16 cellular contexts compared by ENCODE assay signal in genomic region chr13:33758113-33758512, GRCh38. TPM values are rescaled to one million over a fixed set of nuclear protein-coding genes. Genes with fewer than 3 reads are reported as not detected.
DNase-seq lines count a peak whose midpoint lies in the region; ATAC-seq, FAIRE-seq and TF ChIP-seq lines count a peak whose summit lies in the region.
"Had no signal": no experiment of that assay in that cellular context is flagged by ENCODE, and none has a peak within 500 bp of the region (broad histone marks: within the 10 kb centered on the region; RNA-seq: fewer than 3 reads in every experiment).

No MANE protein-coding gene starts in this region.

- no peak overlapping the region for H3K14ac ChIP-seq in trophoblast cell (ENCODE audit: low read length)

- H3K18ac ChIP-seq in trophoblast cell (ENCODE audit: low read length), result no peak overlapping the region

- H3K27me3 Mint-ChIP-seq in MCF 10A (ENCODE audit: insufficient read depth, unreplicated experiment), result no peaks in the 10 kb centered on the region
- H3K27me3 Mint-ChIP-seq: type B pancreatic cell had no signal

- H4K8ac ChIP-seq in trophoblast cell (ENCODE audit: low read depth, low read length), result no peak overlapping the region

- no peak overlapping the region for H3K9ac ChIP-seq in trophoblast cell (ENCODE audit: low read length)
- H3K9ac ChIP-seq: KMS-11 had no signal

- H2AK5ac ChIP-seq in trophoblast cell (ENCODE audit: low read length), result no peak overlapping the region

- no peak overlapping the region for H3K4ac ChIP-seq in trophoblast cell (ENCODE audit: low read depth, low read length)

- no peak overlapping the region for H3K27ac ChIP-seq in trophoblast cell (ENCODE audit: low read depth, low read length)
- H3K27ac ChIP-seq in pancreas, result no peak overlapping the region
- H3K27ac ChIP-seq: KMS-11 had no signal

- POLR2A ChIA-PET in MCF 10A (lab: Yijun Ruan, JAX), result no interaction called here

- no peak for FAIRE-seq in pancreas (lab: Jason Lieb, UNC)
- FAIRE-seq: D721Med had no signal

- H3K4me3 ChIP-seq in trophoblast cell (ENCODE audit: low read depth, low read length) (no peak overlapping the region), pancreas (no peak overlapping the region)

- no peak overlapping the region for H3K4me3 Mint-ChIP-seq in MCF 10A (ENCODE audit: unreplicated experiment)
- H3K4me3 Mint-ChIP-seq: type B pancreatic cell had no signal

- H3K9me3 Mint-ChIP-seq in MCF 10A (ENCODE audit: unreplicated experiment), result no peaks in the 10 kb centered on the region
- H3K9me3 Mint-ChIP-seq: type B pancreatic cell had no signal

- H3K4me1 ChIP-seq in trophoblast cell (ENCODE audit: control insufficient read depth in 1 of 2, insufficient read depth in 2 of 2, low read length in 2 of 2) (no peaks in the 10 kb centered on the region), pancreas (no peaks in the 10 kb centered on the region)

- H3K79me2 ChIP-seq in trophoblast cell (ENCODE audit: control insufficient read depth, insufficient read depth, low read length, poor library complexity), result no peaks in the 10 kb centered on the region

- no peak overlapping the region for H3K27ac Mint-ChIP-seq in MCF 10A (ENCODE audit: low read depth, unreplicated experiment)
- H3K27ac Mint-ChIP-seq: type B pancreatic cell had no signal

- ATAC-seq in GM18511 (IDR thresholded peaks at IDR 0.05; ENCODE audit: unreplicated experiment) (peak; percentile 72), GM21390 (IDR thresholded peaks at IDR 0.05; ENCODE audit: unreplicated experiment) (peak; percentile 82), HG02938 (IDR thresholded peaks at IDR 0.05; ENCODE audit: unreplicated experiment) (peak; percentile 75), HG03469 (IDR thresholded peaks at IDR 0.05; ENCODE audit: unreplicated experiment) (peak; percentile 56), pancreas (no peak)
- ATAC-seq: esophagus mucosa had no signal

- intact Hi-C loops in pancreas (cut with DNase I), result no loop called here
- intact Hi-C loops in MCF 10A (cut with micrococcal nuclease), result no loop called here

- TF ChIP-seq CTCF in pancreas (IDR thresholded peaks at IDR 0.05) (no peak), MCF 10A (IDR thresholded peaks at IDR 0.05; ENCODE audit: unreplicated experiment) (no peak)

- H3K4me2 ChIP-seq in trophoblast cell (ENCODE audit: low read length), result no peak overlapping the region
- H3K4me2 ChIP-seq: KMS-11 had no signal

- H4K91ac ChIP-seq in trophoblast cell (ENCODE audit: low read depth, low read length), result no peak overlapping the region

- no TSS peak for BruUV-seq in MCF 10A (replicated peaks; lab: Mats Ljungman, UMichigan)

- H3K36me3 Mint-ChIP-seq in MCF 10A (ENCODE audit: insufficient read depth, unreplicated experiment), result no peaks in the 10 kb centered on the region
- H3K36me3 Mint-ChIP-seq: type B pancreatic cell had no signal

- no peak overlapping the region for H2AFZ ChIP-seq in trophoblast cell (ENCODE audit: insufficient read depth, low read length, poor library complexity)

- H3K79me1 ChIP-seq in trophoblast cell (ENCODE audit: low read length), result no peaks in the 10 kb centered on the region

- H3K27me3 ChIP-seq in trophoblast cell (ENCODE audit: insufficient read depth, low read length) (no peaks in the 10 kb centered on the region), pancreas (no peaks in the 10 kb centered on the region)

- H3K36me3 ChIP-seq in trophoblast cell (ENCODE audit: control insufficient read depth in 1 of 2, insufficient read depth in 2 of 2, low read length in 2 of 2) (no peaks in the 10 kb centered on the region), pancreas (no peaks in the 10 kb centered on the region)

- no peak overlapping the region for H2BK12ac ChIP-seq in trophoblast cell (ENCODE audit: low read length)

- no peak overlapping the region for H3K23ac ChIP-seq in trophoblast cell (ENCODE audit: low read length)

- DNase-seq in trophoblast cell, result no peak
- DNase-seq in pancreas, result no peak
- DNase-seq in stimulated activated CD4-positive, alpha-beta T cell treated with anti-CD3 and anti-CD28 coated beads, Interleukin-12 subunit alpha, Interleukin-12 subunit beta, amount 100 ng/mL, for 4 hours, result no peak
- no peak for DNase-seq in MCF 10A (ENCODE audit: unreplicated experiment)
- DNase-seq: activated CD4-positive, alpha-beta T cell treated with anti-CD3 and anti-CD28 coated beads, Interleukin-2, amount 50 U/mL, for 1 hour; anterior cingulate cortex; cortex of kidney; NCI-H510A treated with DMSO at 0.1 percent for 48 hours had no signal

- H2BK5ac ChIP-seq in trophoblast cell (ENCODE audit: low read depth, low read length, poor library complexity), result no peak overlapping the region

- H2BK120ac ChIP-seq in trophoblast cell (ENCODE audit: insufficient read depth, low read length, poor library complexity), result no peak overlapping the region

- H3K9me3 ChIP-seq in trophoblast cell (ENCODE audit: insufficient read depth, low read depth, low read length) (no peaks in the 10 kb centered on the region), pancreas (no peaks in the 10 kb centered on the region)

- no peak overlapping the region for H4K12ac ChIP-seq in trophoblast cell (ENCODE audit: low read depth, low read length)

- H3K4me1 Mint-ChIP-seq in MCF 10A (ENCODE audit: insufficient read depth, unreplicated experiment), result no peaks in the 10 kb centered on the region

- CTCF ChIA-PET in MCF 10A (lab: Yijun Ruan, JAX), result no interaction called here

RNA-seq across cellular contexts. Expression of gene RFC3, which starts 59.8 kb away (rescaled TPM):
- polyA plus RNA-seq in trophoblast cell (2013), result 18.5 and 18.8 TPM in 2 replicates
- total RNA-seq in pancreas (1 to 10 TPM; 2.4 to 4.0 (median 2.9) TPM), MCF 10A (2022) (13.4 and 17.5 TPM in 2 replicates)
- polyA plus RNA-seq in pancreas, result 1 to 10 TPM; 1.4 to 5.7 TPM

Comparison
In these comparisons a context has a peak if more than half of its experiments do, and no peak if none do; other contexts are left out.
1. ATAC-seq: peak in GM18511 (single experiment), GM21390 (single experiment), HG02938 (single experiment) and HG03469 (single experiment); none in pancreas (0 of 4).